ENCODE assay signal across 9 cellular contexts in the genomic region with DNA sequence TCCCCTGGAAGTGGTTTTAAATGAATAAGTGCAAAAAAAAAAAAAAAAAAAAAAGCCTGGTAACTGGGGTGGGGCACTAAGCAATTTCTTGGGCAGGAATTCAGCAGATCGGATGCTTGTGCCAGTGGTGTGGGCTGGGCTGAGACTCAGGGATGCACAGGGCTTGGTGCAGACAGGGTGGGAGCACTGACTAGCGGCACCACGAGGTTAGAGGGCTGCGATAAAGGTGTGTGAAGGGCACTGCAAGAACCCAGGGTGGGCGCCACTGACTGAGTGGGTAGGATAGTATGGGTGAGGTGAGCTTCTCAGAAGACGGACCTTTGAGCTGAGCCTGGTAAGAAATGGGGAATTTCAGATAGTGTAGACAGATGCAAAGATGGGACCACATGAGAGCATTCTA. TPM values are rescaled to one million over a fixed set of nuclear protein-coding genes. Genes with fewer than 3 reads are reported as not detected.
"Had no signal": no experiment of that assay in that cellular context is flagged by ENCODE, and none has a peak within 500 bp of the region (broad histone marks: within the 10 kb centered on the region; RNA-seq: fewer than 3 reads in every experiment).

No MANE protein-coding gene starts in this region.

- H3K36me3 ChIP-seq: HAP-1 had no signal

- H3K27ac Mint-ChIP-seq: GM23338, H9, HFFc6 had no signal

- DNase-seq: GM23248, GOT3, H7, H9, HCEC 1CT, HFFc6 had no signal

- H3K4me2 ChIP-seq: GM23338 had no signal

- H3K27ac ChIP-seq: GM23248 had no signal

- H2AFZ ChIP-seq: GM23248, GM23338 had no signal

- H3K4me3 ChIP-seq: GM23248, GM23338, HAP-1 had no signal

- H3K9me3 ChIP-seq: HAP-1 had no signal

- H3K4me3 Mint-ChIP-seq: GM23338, H9, HFFc6 had no signal

- H3K9me3 Mint-ChIP-seq: HFFc6 had no signal

RNA-seq across cellular contexts. Expression of a gene that starts 45.5 kb away (rescaled TPM):
- total RNA-seq: GM23248, H4, HFFc6 had no signal
